In genomic region chr9:2260401-2261306, GRCh38 we compare ENCODE assay signal across 11 cellular contexts.
A peak's percentile ranks its signal among the peaks of the same experiment; 100 is the strongest.
DNase-seq lines count a peak whose midpoint lies in the region; ATAC-seq and TF ChIP-seq lines count a peak whose summit lies in the region.
"Had no signal": no experiment of that assay in that cellular context is flagged by ENCODE, and none has a peak within 500 bp of the region (broad histone marks: within the 10 kb centered on the region; RNA-seq: fewer than 3 reads in every experiment).

No MANE protein-coding gene starts in this region.

- no peak for ATAC-seq in HG02763 (IDR thresholded peaks at IDR 0.05; ENCODE audit: unreplicated experiment)
- ATAC-seq in HG03520 (IDR thresholded peaks at IDR 0.05; ENCODE audit: unreplicated experiment) = no peak
- ATAC-seq: GM12878 had no signal

- no peak overlapping the region for H3K27ac ChIP-seq in brain microvascular endothelial cell

- in situ Hi-C loops in brain microvascular endothelial cell (cut with HindIII; ENCODE audit: low pct_ligation_motif_present, low sequenced_read_pairs) = no loop called here

- H3K27me3 ChIP-seq in brain microvascular endothelial cell (replicated peaks) = no peaks in the 10 kb centered on the region
- H3K27me3 ChIP-seq: dorsolateral prefrontal cortex had no signal

- DNase-seq in EH (ENCODE audit: low read depth) (peak; percentile 64), MV-4-11 (lab: John Stamatoyannopoulos, UW) (peak; percentile 37), brain microvascular endothelial cell (peak; percentile 27), occipital lobe (lab: John Stamatoyannopoulos, UW) (peak; percentile 31), UCSD-AML1 (lab: John Stamatoyannopoulos, UW; ENCODE audit: unreplicated experiment) (no peak), NCI-H2029 (lab: John Stamatoyannopoulos, UW) (no peak)
- DNase-seq: dorsolateral prefrontal cortex, kidney had no signal

- no peak for TF ChIP-seq CTCF in brain microvascular endothelial cell (IDR thresholded peaks at IDR 0.05; ENCODE audit: low read depth, low read length, missing control alignments)

- no peaks in the 10 kb centered on the region for H3K36me3 ChIP-seq in brain microvascular endothelial cell (replicated peaks)

- no peak overlapping the region for H3K4me3 ChIP-seq in brain microvascular endothelial cell (ENCODE audit: low read depth, low read length)
- H3K4me3 ChIP-seq: dorsolateral prefrontal cortex, GM12878 had no signal

Comparison
In these comparisons a context has a peak if more than half of its experiments do, and no peak if none do; other contexts are left out.
1. DNase-seq: peak in EH (single experiment), MV-4-11 (single experiment), brain microvascular endothelial cell (single experiment) and occipital lobe (single experiment); none in UCSD-AML1 (single experiment) and NCI-H2029 (single experiment).